27 cellular contexts compared by ENCODE assay signal in genomic region chr5:176677209-176677931, GRCh38. TPM values are rescaled to one million over a fixed set of nuclear protein-coding genes. Genes with fewer than 3 reads are reported as not detected.
DNase-seq lines count a peak whose midpoint lies in the region; ATAC-seq and TF ChIP-seq lines count a peak whose summit lies in the region.
"Had no signal": no experiment of that assay in that cellular context is flagged by ENCODE, and none has a peak within 500 bp of the region (broad histone marks: within the 10 kb centered on the region; RNA-seq: fewer than 3 reads in every experiment).

No MANE protein-coding gene starts in this region.

- ATAC-seq in HG03565 (IDR thresholded peaks at IDR 0.05; ENCODE audit: unreplicated experiment) = no peak
- ATAC-seq: effector memory CD8-positive, alpha-beta T cell; foreskin keratinocyte; mucosa of descending colon had no signal

- POLR2A ChIA-PET in GM10248 (lab: Yijun Ruan, JAX) = no interaction called here

- DNase-seq in AG20443 (ENCODE audit: low spot score) (peak; percentile 39), HuH-7 (ENCODE audit: low spot score) (peak; percentile 43), cerebellum (ENCODE audit: low spot score) (peak; percentile 69), nephron progenitor cell (no peak), NCI-H69 (lab: John Stamatoyannopoulos, UW) (no peak), SW 1271 (lab: John Stamatoyannopoulos, UW) (no peak), GM10248 (ENCODE audit: extremely low spot score) (no peak)
- DNase-seq: ACHN; activated CD4-positive, CD25-positive, alpha-beta regulatory T cell treated with anti-CD3 and anti-CD28 coated beads, Interleukin-2, amount 50 U/mL, for 72 hours; activated T-cell treated with anti-CD3 and anti-CD28 coated beads, Interleukin-2, amount 50 U/mL, for 24 hours; brain microvascular endothelial cell; Calu3; colonic mucosa; effector memory CD8-positive, alpha-beta T cell; foreskin keratinocyte; HCEC 1CT; MG63; mucosa of descending colon; NCI-H1436; NCI-H526; upper lobe of left lung had no signal

- no peak overlapping the region for H3K4me3 Mint-ChIP-seq in nephron progenitor cell
- H3K4me3 Mint-ChIP-seq: activated T-cell treated with anti-CD3 and anti-CD28 coated beads, Interleukin-2, amount 50 U/mL, for 24 hours; effector memory CD8-positive, alpha-beta T cell had no signal

- CTCF ChIA-PET in GM10248 (lab: Yijun Ruan, JAX) = interaction anchor here (2.9 to 15.2 kb wide), 2 partner anchors 10 to 18 kb away, joined by 7 to 158 read pairs; no protein-coding TSS in a partner anchor

- no peaks in the 10 kb centered on the region for H3K9me3 Mint-ChIP-seq in nephron progenitor cell
- H3K9me3 Mint-ChIP-seq: activated T-cell treated with anti-CD3 and anti-CD28 coated beads, Interleukin-2, amount 50 U/mL, for 24 hours; effector memory CD8-positive, alpha-beta T cell had no signal

- H3K27me3 Mint-ChIP-seq in nephron progenitor cell (ENCODE audit: low read depth, poor library complexity) = peaks cover 57% of the 10 kb centered on the region

- TF ChIP-seq CTCF in nephron progenitor cell (IDR thresholded peaks at IDR 0.05) = no peak
- TF ChIP-seq CTCF in GM10248 (IDR thresholded peaks at IDR 0.05; ENCODE audit: control extremely low read depth, extremely low read depth, low read depth, missing control alignments) = no peak

- peak overlapping the region; percentile 73 for H3K27ac Mint-ChIP-seq in nephron progenitor cell
- H3K27ac Mint-ChIP-seq: activated T-cell treated with anti-CD3 and anti-CD28 coated beads, Interleukin-2, amount 50 U/mL, for 24 hours; progenitor cell of endocrine pancreas had no signal

- H3K4me1 Mint-ChIP-seq in nephron progenitor cell = peaks cover 30% of the 10 kb centered on the region
- H3K4me1 Mint-ChIP-seq: CD14-positive monocyte had no signal

- H3K36me3 Mint-ChIP-seq in nephron progenitor cell (ENCODE audit: low read depth) = no peaks in the 10 kb centered on the region
- H3K36me3 Mint-ChIP-seq: CD14-positive monocyte had no signal

RNA-seq across cellular contexts. Expression of gene TSPAN17, which starts 30.1 kb away (rescaled TPM):
- 33.7 TPM for total RNA-seq in cerebellum

RNA-seq across cellular contexts. Expression of gene EIF4E1B, which starts 46.9 kb away (rescaled TPM):
- total RNA-seq in cerebellum = 0.27 TPM
- total RNA-seq: Calu3; colonic mucosa; foreskin keratinocyte; liver; mucosa of descending colon; progenitor cell of endocrine pancreas; SK-MEL-5; T-helper 1 cell treated with Interleukin-12 subunit alpha and Interleukin-12 subunit beta and Interleukin-4 antibody, amounts not matched to agents 30 ng/mL and 1 ng/mL, for 36 hours; upper lobe of left lung had no signal

RNA-seq across cellular contexts. Expression of gene SNCB, which starts 47.0 kb away (rescaled TPM):
- 25.6 TPM for total RNA-seq in cerebellum
- total RNA-seq: Calu3; colonic mucosa; liver; T-helper 1 cell treated with Interleukin-12 subunit alpha and Interleukin-12 subunit beta and Interleukin-4 antibody, amounts not matched to agents 30 ng/mL and 1 ng/mL, for 36 hours; upper lobe of left lung had no signal

Comparison
In these comparisons a context has a peak if more than half of its experiments do, and no peak if none do; other contexts are left out.
1. DNase-seq: peak in AG20443 (single experiment), HuH-7 (single experiment) and cerebellum (single experiment); none in nephron progenitor cell (single experiment), NCI-H69 (single experiment), SW 1271 (0 of 2) and GM10248 (single experiment).